1 cellular context compared by ENCODE assay signal in the genomic region with DNA sequence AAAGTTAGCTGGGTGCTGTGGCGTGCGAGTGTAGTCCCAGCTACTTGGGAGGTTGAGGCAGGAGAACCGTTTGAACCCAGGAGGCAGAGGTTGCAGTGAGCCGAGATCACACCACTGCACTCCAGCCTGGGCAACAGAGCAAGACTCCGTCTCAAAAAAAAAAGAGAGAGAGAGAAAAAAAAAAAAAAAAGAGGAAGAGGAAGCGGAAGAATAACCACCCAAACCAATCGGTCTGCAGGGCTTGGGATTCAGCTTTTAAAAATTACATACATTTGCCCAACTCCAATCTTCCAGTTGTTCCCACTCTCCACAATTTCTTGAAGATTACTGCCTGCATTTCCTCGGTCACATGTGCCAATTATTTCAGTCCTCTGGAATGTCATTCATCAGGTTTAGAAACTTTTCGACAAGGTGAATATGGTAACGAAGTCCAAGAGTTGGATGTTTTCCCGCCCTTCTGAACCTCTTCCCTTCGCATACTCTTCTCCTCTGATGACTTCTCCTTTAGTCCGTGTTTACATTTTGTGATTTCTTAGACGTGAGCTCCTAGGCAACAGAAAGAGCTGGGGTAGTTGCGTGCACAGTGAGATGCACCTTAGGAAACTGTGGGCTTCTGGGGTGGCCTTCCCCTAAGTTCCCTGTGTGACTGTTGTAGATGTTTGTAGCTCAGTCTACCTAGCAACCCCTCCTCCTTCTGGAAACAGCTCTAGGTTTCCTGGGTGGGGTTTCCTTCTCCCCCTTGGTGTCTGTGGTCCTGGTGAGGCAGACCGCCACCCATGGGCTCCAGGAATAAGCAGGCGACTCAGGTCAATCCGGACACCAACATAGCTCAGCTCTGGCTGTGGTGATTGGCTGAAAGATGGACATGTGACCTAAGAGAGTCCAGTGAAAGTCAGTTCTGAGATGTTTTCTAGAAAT.
TF ChIP-seq lines count a peak whose summit lies in the region.

No MANE protein-coding gene starts in this region.

TF ChIP-seq in H1, 55 proteins besides CTCF, POLR2A, EP300 and RAD21:
- TF ChIP-seq, protein P1, sequence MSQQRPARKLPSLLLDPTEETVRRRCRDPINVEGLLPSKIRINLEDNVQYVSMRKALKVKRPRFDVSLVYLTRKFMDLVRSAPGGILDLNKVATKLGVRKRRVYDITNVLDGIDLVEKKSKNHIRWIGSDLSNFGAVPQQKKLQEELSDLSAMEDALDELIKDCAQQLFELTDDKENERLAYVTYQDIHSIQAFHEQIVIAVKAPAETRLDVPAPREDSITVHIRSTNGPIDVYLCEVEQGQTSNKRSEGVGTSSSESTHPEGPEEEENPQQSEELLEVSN (IDR thresholded peaks at IDR 0.05): peak; percentile 70; the same call in 1 of the 2 replicates
- TF ChIP-seq JUN (IDR thresholded peaks at IDR 0.05; ENCODE audit: low read depth, low read length): no peak
- TF ChIP-seq SIN3A (conservative IDR thresholded peaks at IDR 0.05 in 1 of 2, IDR thresholded peaks at IDR 0.05 in 1 of 2; ENCODE audit: low read depth in 1 of 2, low read length in 2 of 2): no peak
- no peak for TF ChIP-seq EZH2 (IDR thresholded peaks at IDR 0.05; ENCODE audit: low read depth, low read length, severe bottlenecking)
- TF ChIP-seq, protein P2, sequence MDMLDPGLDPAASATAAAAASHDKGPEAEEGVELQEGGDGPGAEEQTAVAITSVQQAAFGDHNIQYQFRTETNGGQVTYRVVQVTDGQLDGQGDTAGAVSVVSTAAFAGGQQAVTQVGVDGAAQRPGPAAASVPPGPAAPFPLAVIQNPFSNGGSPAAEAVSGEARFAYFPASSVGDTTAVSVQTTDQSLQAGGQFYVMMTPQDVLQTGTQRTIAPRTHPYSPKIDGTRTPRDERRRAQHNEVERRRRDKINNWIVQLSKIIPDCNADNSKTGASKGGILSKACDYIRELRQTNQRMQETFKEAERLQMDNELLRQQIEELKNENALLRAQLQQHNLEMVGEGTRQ (IDR thresholded peaks at IDR 0.05; ENCODE audit: low read length): peak; percentile 56; the same call in 1 of the 2 replicates
- TF ChIP-seq TAF7 (optimal IDR thresholded peaks at IDR 0.05; ENCODE audit: borderline replicate concordance, low read depth, low read length): no peak
- no peak for TF ChIP-seq HDAC6 (IDR thresholded peaks at IDR 0.05; ENCODE audit: low read depth, low read length)
TF ChIP-seq in H1: peak in this region for 2.
